Comparison of ENCODE assay signal across 21 cellular contexts in the genomic region with DNA sequence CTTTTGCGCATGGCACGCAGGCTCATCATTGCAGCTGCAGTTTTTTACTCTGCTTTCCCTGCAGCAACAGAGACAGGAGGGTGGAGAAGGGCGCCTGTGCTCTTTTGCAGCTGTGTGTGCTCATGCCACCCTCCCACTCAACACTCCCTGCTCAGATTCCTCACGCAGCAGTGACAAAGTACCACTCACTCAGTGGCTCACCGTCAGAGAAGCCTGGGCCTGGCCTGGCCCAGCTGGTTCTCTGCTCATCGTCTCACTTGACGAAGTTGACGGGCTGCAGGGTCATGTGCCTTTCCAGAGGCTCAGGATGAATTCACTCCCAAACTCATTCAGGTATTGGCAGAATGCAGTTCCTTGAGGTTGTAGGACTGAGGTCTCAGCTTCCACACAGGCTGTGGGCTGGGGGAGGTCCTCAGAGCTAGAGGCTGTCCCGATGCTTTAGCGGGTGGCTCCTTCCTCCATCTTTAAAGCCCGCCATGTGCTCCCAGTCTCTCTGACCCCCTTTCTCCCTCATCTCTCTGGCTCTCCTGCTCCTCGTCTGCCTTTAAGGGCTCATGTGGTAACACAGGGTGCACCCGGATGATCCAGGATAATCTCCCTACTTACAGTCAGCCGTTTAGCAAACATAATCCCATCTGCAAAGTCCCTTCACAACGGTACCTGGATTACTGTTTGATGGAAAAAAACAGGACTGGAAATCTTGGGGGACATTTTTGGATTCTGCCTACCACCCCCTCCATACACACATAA. TPM values are rescaled to one million over a fixed set of nuclear protein-coding genes. Genes with fewer than 3 reads are reported as not detected.
DNase-seq lines count a peak whose midpoint lies in the region; ATAC-seq and TF ChIP-seq lines count a peak whose summit lies in the region.
"Had no signal": no experiment of that assay in that cellular context is flagged by ENCODE, and none has a peak within 500 bp of the region (broad histone marks: within the 10 kb centered on the region; RNA-seq: fewer than 3 reads in every experiment).

No MANE protein-coding gene starts in this region.

- H3K27me3 Mint-ChIP-seq in GM23338 (ENCODE audit: insufficient read depth, low read depth, poor library complexity) = peaks cover 2% of the 10 kb centered on the region

- no peaks in the 10 kb centered on the region for H3K79me2 ChIP-seq in GM23338 (replicated peaks; ENCODE audit: insufficient read depth)

- no peaks in the 10 kb centered on the region for H3K9me2 ChIP-seq in GM23338 (ENCODE audit: insufficient read depth)

- H3K9me3 Mint-ChIP-seq in GM23338 = no peaks in the 10 kb centered on the region
- H3K9me3 Mint-ChIP-seq: CD4-positive, alpha-beta T cell had no signal

- no peaks in the 10 kb centered on the region for H3K36me3 Mint-ChIP-seq in GM23338 (ENCODE audit: low read depth)

- ATAC-seq in GM23338 (no peak), GM18511 (IDR thresholded peaks at IDR 0.05; ENCODE audit: unreplicated experiment) (no peak), GM21447 (IDR thresholded peaks at IDR 0.05; ENCODE audit: unreplicated experiment) (no peak)
- ATAC-seq: SK-N-SH treated with all-trans-retinoic acid at 6 μM for 48 hours had no signal

- no peaks in the 10 kb centered on the region for H3F3A ChIP-seq in GM23338 (replicated peaks; ENCODE audit: low read depth)

- peaks cover 18% of the 10 kb centered on the region for H3K4me1 Mint-ChIP-seq in GM23338

- no peak overlapping the region for H3K4me3 Mint-ChIP-seq in GM23338
- H3K4me3 Mint-ChIP-seq: CD4-positive, alpha-beta T cell had no signal

- no peak overlapping the region for H3K27ac Mint-ChIP-seq in GM23338
- H3K27ac Mint-ChIP-seq: CD4-positive, alpha-beta T cell had no signal

- no peak overlapping the region for H3K27ac ChIP-seq in GM23338 (ENCODE audit: low read depth)
- H3K27ac ChIP-seq in angular gyrus (ENCODE audit: low read depth, low read length) = peak overlapping the region; percentile 35
- H3K27ac ChIP-seq: BLaER1 treated with 17β-estradiol and CSF1 and Interleukin-3, amounts not matched to agents 10 nM and 100 nM; SJCRH30 had no signal

- no peaks in the 10 kb centered on the region for H4K20me1 ChIP-seq in GM23338 (replicated peaks; ENCODE audit: insufficient read depth)

- no peak for DNase-seq in GM23338 (ENCODE audit: low spot score)
- peak; percentile 80 for DNase-seq in islet precursor cell
- DNase-seq in posterior cingulate gyrus = peak in 7 of 10 donors; percentile 34 to 92 (median 51)
- DNase-seq in NCI-H1694 treated with DMSO at 0.1 percent for 48 hours (lab: John Stamatoyannopoulos, UW) = no peak
- DNase-seq: CD4-positive, alpha-beta T cell; COR-L47; H7; NCI-H1092; NCI-H1417 treated with DMSO at 0.1 percent for 48 hours; NCI-H187; NCI-H2081 treated with DMSO at 0.1 percent for 48 hours; NCI-H2171; NCI-H345; NCI-H510A treated with DMSO at 0.1 percent for 48 hours; SJCRH30 had no signal

- peaks cover 7% of the 10 kb centered on the region; the same call in 1 of the 2 replicates for H3K4me1 ChIP-seq in GM23338 (ENCODE audit: insufficient read depth)

- H3K4me2 ChIP-seq in GM23338 = no peak overlapping the region

- H2AFZ ChIP-seq in GM23338 = 0 out of 2 replicates have a peak overlapping the region, but pooled peaks have one; percentile 47

- no peaks in the 10 kb centered on the region for H3K27me3 ChIP-seq in GM23338 (ENCODE audit: insufficient read depth)
- H3K27me3 ChIP-seq: BLaER1 treated with 17β-estradiol and CSF1 and Interleukin-3, amounts not matched to agents 10 nM and 100 nM had no signal

- no peaks in the 10 kb centered on the region for H3K36me3 ChIP-seq in GM23338 (ENCODE audit: insufficient read depth)
- H3K36me3 ChIP-seq: SJCRH30 had no signal

- intact Hi-C loops in posterior cingulate gyrus (cut with DNase I) = no loop called here

- no peak for TF ChIP-seq CTCF in GM23338 (conservative IDR thresholded peaks at IDR 0.05; ENCODE audit: low read depth in 2 of 2)

- H3K4me3 ChIP-seq in GM23338 = no peak overlapping the region
- H3K4me3 ChIP-seq: BLaER1 treated with 17β-estradiol and CSF1 and Interleukin-3, amounts not matched to agents 10 nM and 100 nM; SJCRH30 had no signal

TF ChIP-seq in GM23338, 12 proteins besides CTCF, POLR2A, EP300 and RAD21 (continues in another document):
- TF ChIP-seq NANOG (IDR thresholded peaks at IDR 0.05; ENCODE audit: borderline replicate concordance) (no peak), EZH2phosphoT487 (IDR thresholded peaks at IDR 0.05; ENCODE audit: unreplicated experiment) (no peak), REST (IDR thresholded peaks at IDR 0.05; ENCODE audit: unreplicated experiment) (no peak), JUNB (IDR thresholded peaks at IDR 0.05; ENCODE audit: unreplicated experiment) (no peak), POLR2AphosphoS5 (IDR thresholded peaks at IDR 0.05; ENCODE audit: low read depth) (no peak), ZNF331 (CRISPR knock-in tag; IDR thresholded peaks at IDR 0.05; ENCODE audit: low read depth) (no peak), STAT1 (IDR thresholded peaks at IDR 0.05; ENCODE audit: unreplicated experiment) (no peak), ETS1 (IDR thresholded peaks at IDR 0.05) (no peak), EZH2 (IDR thresholded peaks at IDR 0.05; ENCODE audit: low read depth, unreplicated experiment) (no peak), ZNF114 (CRISPR knock-in tag; IDR thresholded peaks at IDR 0.05) (no peak), CREB1 (CRISPR knock-in tag; IDR thresholded peaks at IDR 0.05; ENCODE audit: low read depth) (no peak)

RNA-seq across cellular contexts. Expression of gene PTPRE, which starts 25.8 kb away (rescaled TPM):
- total RNA-seq in GM23338 (2014; rRNA removed; shearing (Covaris generic)) = 0.42 and 0.54 TPM in 2 replicates
- 0.34 and 3.0 TPM in 2 replicates for polyA plus RNA-seq in GM23338 (2016; fragmentation: Nextera tagmentation; extraction: Ambion mirVana)

RNA-seq across cellular contexts. Expression of gene CLRN3, which starts 40.0 kb away (rescaled TPM):
- total RNA-seq in GM23338 (2014; rRNA removed; shearing (Covaris generic)) = not detected in 2 replicates
- polyA plus RNA-seq in GM23338 (2016; fragmentation: Nextera tagmentation; extraction: Ambion mirVana) = not detected in 2 replicates
- total RNA-seq: CD4-positive, alpha-beta T cell; H7; SJCRH30 had no signal
- polyA plus RNA-seq: AG04450 had no signal

Comparison
In these comparisons a context has a peak if more than half of its experiments do, and no peak if none do; other contexts are left out.
1. DNase-seq: peak in islet precursor cell (single experiment) and posterior cingulate gyrus (7 of 10); none in GM23338 (single experiment) and NCI-H1694 treated with DMSO at 0.1 percent for 48 hours (single experiment).